ENCODE assay signal across 8 cellular contexts in genomic region chr1:39653546-39654031, GRCh38. TPM values are rescaled to one million over a fixed set of nuclear protein-coding genes. Genes with fewer than 3 reads are reported as not detected.
A peak's percentile ranks its signal among the peaks of the same experiment; 100 is the strongest.
DNase-seq lines count a peak whose midpoint lies in the region; ATAC-seq and TF ChIP-seq lines count a peak whose summit lies in the region.

No MANE protein-coding gene starts in this region.

- H3K27me3 Mint-ChIP-seq in brain = peaks cover 15% of the 10 kb centered on the region

- DNase-seq in NCI-H1417 (lab: John Stamatoyannopoulos, UW) (peak; percentile 53 to 84 (median 57)), NCI-H1417 treated with DMSO at 0.1 percent for 48 hours (lab: John Stamatoyannopoulos, UW) (no peak), NCI-H2081 treated with DMSO at 0.1 percent for 48 hours (lab: John Stamatoyannopoulos, UW) (peak; percentile 49), UCSD-AML1 (lab: John Stamatoyannopoulos, UW; ENCODE audit: unreplicated experiment) (peak; percentile 62), inferior parietal cortex (ENCODE audit: extremely low spot score) (peak; percentile 83)
- peak; percentile 70 for DNase-seq in stimulated activated CD4-positive, alpha-beta T cell treated with anti-CD3 and anti-CD28 coated beads, Interleukin-12 subunit alpha, Interleukin-12 subunit beta, amount 100 ng/mL, for 4 hours

- peak overlapping the region in 3 of 5 experiments; percentile 31 to 88 (median 64) for H3K27ac Mint-ChIP-seq in brain

- H3K4me1 Mint-ChIP-seq in brain = peaks cover 45% of the 10 kb centered on the region

- H3K9me3 Mint-ChIP-seq in brain = no peaks in the 10 kb centered on the region

- no peak for ATAC-seq in HG03280 (IDR thresholded peaks at IDR 0.05; ENCODE audit: unreplicated experiment)

- peak; percentile 96 to 97 for TF ChIP-seq CTCF in brain (conservative IDR thresholded peaks at IDR 0.05)

- no peaks in the 10 kb centered on the region for H3K36me3 Mint-ChIP-seq in brain

- peak overlapping the region in 4 of 5 experiments; percentile 48 to 66 (median 53) for H3K4me3 Mint-ChIP-seq in brain

RNA-seq across cellular contexts. Expression of gene HEYL, which starts 14.1 kb away (rescaled TPM):
- polyA plus RNA-seq in brain (ENCODE audit: insufficient read depth, low read depth, low replicate concordance) = 10.7 TPM

RNA-seq across cellular contexts. Expression of gene NT5C1A, which starts 18.3 kb away (rescaled TPM):
- polyA plus RNA-seq in brain (ENCODE audit: insufficient read depth, low read depth, low replicate concordance) = not detected

RNA-seq across cellular contexts. Expression of gene HPCAL4, which starts 37.6 kb away (rescaled TPM):
- polyA plus RNA-seq in brain (ENCODE audit: insufficient read depth, low read depth, low replicate concordance) = 20.0 TPM
